In the genomic region with DNA sequence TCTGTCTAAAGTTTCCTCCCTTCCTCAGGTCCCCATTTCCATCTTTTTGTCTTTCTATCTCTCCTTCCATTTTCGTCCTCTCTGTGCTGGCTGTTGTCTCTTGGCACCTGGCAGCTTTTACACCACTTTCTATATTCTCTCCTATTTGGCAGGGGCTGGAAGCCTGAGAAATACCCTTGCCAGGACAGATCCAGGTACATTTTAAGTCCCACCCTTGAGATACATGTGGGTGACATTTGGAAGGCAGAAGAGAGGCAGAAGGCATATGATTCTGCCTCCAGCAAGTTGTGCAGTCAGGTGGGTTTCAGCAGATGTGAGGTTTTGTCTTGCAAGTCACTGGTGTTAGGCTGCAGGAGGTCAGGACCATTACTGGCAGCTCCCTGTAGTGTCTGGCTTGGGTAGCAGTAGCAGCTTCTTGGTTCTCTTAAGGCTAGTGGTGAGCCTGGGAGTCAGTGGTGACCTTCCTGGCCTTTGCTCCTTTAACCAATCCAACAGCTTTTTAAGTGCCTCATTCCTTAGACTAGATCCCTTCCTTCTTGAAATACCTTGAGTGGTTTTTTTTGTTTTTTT, we compare ENCODE assay signal across 19 cellular contexts.
"Had no signal": no experiment of that assay in that cellular context is flagged by ENCODE, and none has a peak within 500 bp of the region (broad histone marks: within the 10 kb centered on the region; RNA-seq: fewer than 3 reads in every experiment).

No MANE protein-coding gene starts in this region.

- H3K27ac ChIP-seq: epithelial cell of prostate, left lung, neural progenitor cell, VCaP had no signal

- H3K4me1 Mint-ChIP-seq: activated T-helper 17 cell treated with anti-CD3 and anti-CD28 coated beads, Interleukin-2, amount 50 U/mL, for 72 hours; brain; mesothelial cell of epicardium; neural progenitor cell had no signal

- H3K36me3 ChIP-seq: left lung, neural progenitor cell had no signal

- H3K9me3 ChIP-seq: left lung had no signal

- H3K27me3 ChIP-seq: neural progenitor cell had no signal

- DNase-seq: activated CD4-positive, alpha-beta memory T cell treated with anti-CD3 and anti-CD28 coated beads, Interleukin-2, amount 10 ng/mL, durations not matched to agents 7 days and 5 days; activated CD4-positive, alpha-beta T cell treated with anti-CD3 and anti-CD28 coated beads, Interleukin-2, amount 10 ng/mL, durations not matched to agents 24 days and 14 days; activated naive CD4-positive, alpha-beta T cell treated with anti-CD3 and anti-CD28 coated beads for 36 hours; activated T-cell treated with anti-CD3 and anti-CD28 coated beads, Interleukin-2, amount 50 U/mL, for 24 hours; aorta; caudate nucleus; left lung; naive thymus-derived CD8-positive, alpha-beta T cell; retina; stimulated activated CD4-positive, alpha-beta T cell treated with anti-CD3 and anti-CD28 coated beads, Interleukin-4, amount 100 ng/mL, for 1 hour; stimulated activated naive CD4-positive, alpha-beta T cell treated with Interleukin-2 at 50 U/mL for 16 hours had no signal

- H3K36me3 Mint-ChIP-seq: brain; mesothelial cell of epicardium; naive thymus-derived CD8-positive, alpha-beta T cell; neural progenitor cell had no signal

- H3K27ac Mint-ChIP-seq: activated CD4-positive, alpha-beta memory T cell treated with anti-CD3 and anti-CD28 coated beads, Interleukin-2, amount 10 ng/mL, durations not matched to agents 7 days and 5 days; activated CD4-positive, alpha-beta T cell treated with anti-CD3 and anti-CD28 coated beads, Interleukin-2, amount 10 ng/mL, durations not matched to agents 24 days and 14 days; activated naive CD4-positive, alpha-beta T cell treated with anti-CD3 and anti-CD28 coated beads for 36 hours; activated T-cell treated with anti-CD3 and anti-CD28 coated beads, Interleukin-2, amount 50 U/mL, for 24 hours; activated T-helper 17 cell treated with anti-CD3 and anti-CD28 coated beads, Interleukin-2, amount 50 U/mL, for 72 hours; mesothelial cell of epicardium; neural progenitor cell; T-helper 1 cell treated with Interleukin-12 subunit alpha and Interleukin-12 subunit beta and Interleukin-4 antibody, amounts not matched to agents 30 μg/mL and 1 μg/mL, for 36 hours had no signal

- H3K27me3 Mint-ChIP-seq: activated T-helper 17 cell treated with anti-CD3 and anti-CD28 coated beads, Interleukin-2, amount 50 U/mL, for 72 hours had no signal

- ATAC-seq: activated CD4-positive, CD25-positive, alpha-beta regulatory T cell treated with anti-CD3 and anti-CD28 coated beads, Interleukin-2, amount 50 U/mL, for 24 hours; activated T-helper 17 cell treated with anti-CD3 and anti-CD28 coated beads, Interleukin-2, amount 50 U/mL, for 72 hours; left lung; naive thymus-derived CD8-positive, alpha-beta T cell had no signal

- H3K4me3 ChIP-seq: left lung, neural progenitor cell had no signal

- H3K4me1 ChIP-seq: neural progenitor cell had no signal

- H3K9me3 Mint-ChIP-seq: activated CD4-positive, alpha-beta memory T cell treated with anti-CD3 and anti-CD28 coated beads, Interleukin-2, amount 10 ng/mL, durations not matched to agents 7 days and 5 days; activated CD4-positive, alpha-beta T cell treated with anti-CD3 and anti-CD28 coated beads, Interleukin-2, amount 10 ng/mL, durations not matched to agents 24 days and 14 days; activated naive CD4-positive, alpha-beta T cell treated with anti-CD3 and anti-CD28 coated beads for 36 hours; activated T-cell treated with anti-CD3 and anti-CD28 coated beads, Interleukin-2, amount 50 U/mL, for 24 hours; activated T-helper 17 cell treated with anti-CD3 and anti-CD28 coated beads, Interleukin-2, amount 50 U/mL, for 72 hours; naive thymus-derived CD8-positive, alpha-beta T cell; neural progenitor cell; T-helper 1 cell treated with Interleukin-12 subunit alpha and Interleukin-12 subunit beta and Interleukin-4 antibody, amounts not matched to agents 30 μg/mL and 1 μg/mL, for 36 hours had no signal

- H3K4me3 Mint-ChIP-seq: activated CD4-positive, alpha-beta memory T cell treated with anti-CD3 and anti-CD28 coated beads, Interleukin-2, amount 10 ng/mL, durations not matched to agents 7 days and 5 days; activated CD4-positive, alpha-beta T cell treated with anti-CD3 and anti-CD28 coated beads, Interleukin-2, amount 10 ng/mL, durations not matched to agents 24 days and 14 days; activated naive CD4-positive, alpha-beta T cell treated with anti-CD3 and anti-CD28 coated beads for 36 hours; activated T-cell treated with anti-CD3 and anti-CD28 coated beads, Interleukin-2, amount 50 U/mL, for 24 hours; activated T-helper 17 cell treated with anti-CD3 and anti-CD28 coated beads, Interleukin-2, amount 50 U/mL, for 72 hours; brain; mesothelial cell of epicardium; naive thymus-derived CD8-positive, alpha-beta T cell; neural progenitor cell; T-helper 1 cell treated with Interleukin-12 subunit alpha and Interleukin-12 subunit beta and Interleukin-4 antibody, amounts not matched to agents 30 μg/mL and 1 μg/mL, for 36 hours had no signal
